22 cellular contexts compared by ENCODE assay signal in genomic region chr10:30043476-30044270, GRCh38.
"Had no signal": no experiment of that assay in that cellular context is flagged by ENCODE, and none has a peak within 500 bp of the region (broad histone marks: within the 10 kb centered on the region; RNA-seq: fewer than 3 reads in every experiment).

No MANE protein-coding gene starts in this region.

- DNase-seq: activated CD4-positive, alpha-beta memory T cell treated with anti-CD3 and anti-CD28 coated beads for 36 hours; activated CD4-positive, alpha-beta T cell treated with anti-CD3 and anti-CD28 coated beads for 48 hours; activated CD8-positive, alpha-beta memory T cell treated with anti-CD3 and anti-CD28 coated beads, Interleukin-2, amount 10 ng/mL, durations not matched to agents 7 days and 5 days; activated gamma-delta T cell; activated naive CD4-positive, alpha-beta T cell treated with anti-CD3 and anti-CD28 coated beads, Interleukin-2, amount 50 U/mL, for 16 hours; activated T-cell treated with anti-CD3 and anti-CD28 coated beads for 4 hours; aorta; effector memory CD4-positive, alpha-beta T cell; hypothalamus; ovary; right cardiac atrium; stimulated activated CD4-positive, alpha-beta T cell treated with anti-CD3 and anti-CD28 coated beads, Interleukin-12 subunit alpha, Interleukin-12 subunit beta, amount 100 ng/mL, for 4 hours; stimulated activated CD4-positive, alpha-beta T cell treated with anti-CD3 and anti-CD28 coated beads, Interleukin-4, amount 100 ng/mL, for 4 hours; stimulated activated naive CD8-positive, alpha-beta T cell treated with anti-CD3 and anti-CD28 coated beads, Interleukin-15, amount 100 ng/mL, for 72 hours; T1000; tibial artery had no signal

- H3K27me3 ChIP-seq: esophagus muscularis mucosa, ovary, tibial artery had no signal

- H3K27ac ChIP-seq: neutrophil, ovary, prostate gland, tibial artery had no signal

- ATAC-seq: activated CD8-positive, alpha-beta memory T cell treated with anti-CD3 and anti-CD28 coated beads, Interleukin-2, amount 10 ng/mL, durations not matched to agents 7 days and 5 days; right cardiac atrium; stimulated activated naive CD8-positive, alpha-beta T cell treated with anti-CD3 and anti-CD28 coated beads, Interleukin-15, amount 100 ng/mL, for 72 hours had no signal

- H3K4me1 ChIP-seq: prostate gland, tibial artery had no signal

- H3K4me3 ChIP-seq: esophagus muscularis mucosa, lung, ovary, prostate gland, tibial artery had no signal

- FAIRE-seq: frontal cortex, islet of Langerhans had no signal

- H3K9me3 ChIP-seq: esophagus muscularis mucosa, neutrophil, ovary, prostate gland, tibial artery had no signal

- H3K36me3 ChIP-seq: neutrophil, ovary, prostate gland had no signal
